ENCODE assay signal across 29 cellular contexts in genomic region chr12:40770781-40771180, GRCh38.
"Had no signal": no experiment of that assay in that cellular context is flagged by ENCODE, and none has a peak within 500 bp of the region (broad histone marks: within the 10 kb centered on the region; RNA-seq: fewer than 3 reads in every experiment).

No MANE protein-coding gene starts in this region.

- H3K27ac ChIP-seq: PC-9, RWPE1, SJCRH30, SK-N-MC had no signal

- H3K4me3 ChIP-seq: MG63, PC-9, SJCRH30, SK-N-MC had no signal

- DNase-seq: Kasumi-1, MG63, MV-4-11, NCI-H1092, NCI-H1105, NCI-H1417 treated with DMSO at 0.1 percent for 48 hours, NCI-H1436 treated with DMSO at 0.1 percent for 48 hours, NCI-H1694 treated with DMSO at 0.1 percent for 48 hours, NCI-H187 treated with DMSO at 0.1 percent for 48 hours, NCI-H2029, NCI-H2081, NCI-H2171 treated with DMSO at 0.1 percent for 48 hours, NCI-H2227 treated with DMSO at 0.1 percent for 48 hours, NCI-H345, NCI-H446, NCI-H510A treated with DMSO at 0.1 percent for 48 hours, NCI-H524 treated with DMSO at 0.1 percent for 48 hours, NCI-H526 treated with DMSO at 0.1 percent for 48 hours, NCI-H774, PC-9, SHP77, SIG-M5, SJCRH30 had no signal

- ATAC-seq: Panc1, Right ventricle myocardium inferior, SK-N-SH treated with all-trans-retinoic acid at 6 μM for 48 hours had no signal

- FAIRE-seq: RCC 7860 had no signal

- H3K4me1 ChIP-seq: SJCRH30 had no signal

- H3K27me3 ChIP-seq: MG63, SJCRH30 had no signal

- H3K36me3 ChIP-seq: MG63, SJCRH30 had no signal

- H3K9me3 ChIP-seq: MG63, SJCRH30 had no signal

- H3K4me2 ChIP-seq: PC-9 had no signal

- H2AFZ ChIP-seq: PC-9 had no signal
